Comparison of ENCODE assay signal across 27 cellular contexts in the genomic region with DNA sequence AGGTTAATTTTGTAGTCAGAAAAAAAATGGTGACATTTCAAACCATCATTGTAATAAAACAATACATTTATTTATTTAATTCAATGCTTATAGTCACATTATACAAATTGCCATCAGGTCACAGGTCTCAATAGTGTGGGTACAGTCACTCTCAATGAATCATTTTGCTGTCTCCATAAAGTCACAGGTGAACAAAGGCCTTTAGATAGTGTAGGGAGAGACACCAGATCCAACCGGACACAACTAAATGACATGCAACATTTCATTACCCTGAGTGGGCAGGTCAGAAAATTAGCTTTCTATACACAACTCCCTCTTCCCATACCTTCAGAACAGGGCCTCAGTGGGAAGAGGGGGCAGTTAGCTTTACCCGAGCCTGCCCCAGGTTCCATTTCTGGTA.
"Had no signal": no experiment of that assay in that cellular context is flagged by ENCODE, and none has a peak within 500 bp of the region (broad histone marks: within the 10 kb centered on the region; RNA-seq: fewer than 3 reads in every experiment).

No MANE protein-coding gene starts in this region.

- H3K27ac Mint-ChIP-seq: activated CD4-positive, alpha-beta memory T cell treated with anti-CD3 and anti-CD28 coated beads for 36 hours; activated CD4-positive, alpha-beta T cell treated with anti-CD3 and anti-CD28 coated beads for 36 hours; activated CD4-positive, alpha-beta T cell treated with anti-CD3 and anti-CD28 coated beads, Interleukin-2, amount 10 ng/mL, durations not matched to agents 24 days and 14 days; activated CD8-positive, alpha-beta memory T cell treated with anti-CD3 and anti-CD28 coated beads, Interleukin-2, amount 10 ng/mL, durations not matched to agents 7 days and 5 days; activated CD8-positive, alpha-beta T cell treated with anti-CD3 and anti-CD28 coated beads, Interleukin-2, amount 10 ng/mL, durations not matched to agents 7 days and 5 days; activated naive CD4-positive, alpha-beta T cell treated with anti-CD3 and anti-CD28 coated beads, Interleukin-2, amount 10 ng/mL, durations not matched to agents 7 days and 5 days; activated naive CD8-positive, alpha-beta T cell treated with anti-CD3 and anti-CD28 coated beads, Interleukin-2, amount 10 ng/mL, durations not matched to agents 7 days and 5 days; activated T-helper 1 cell treated with anti-CD3 and anti-CD28 coated beads, Interleukin-12 subunit alpha, Interleukin-12 subunit beta, Interleukin-2, Interleukin-4 antibody, amounts not matched to agents 30 ng/mL and 10 ng/mL and 1 ng/mL, durations not matched to agents 14 hours and 24 hours and 36 hours; activated T-helper 2 cell treated with anti-CD3 and anti-CD28 coated beads, Interferon-gamma antibody, Interleukin-2, Interleukin-4, amounts not matched to agents 10 μg/mL and 5 μg/mL and 100 μg/mL, durations not matched to agents 14 hours and 24 hours and 36 hours; dendritic cell treated with granulocyte-macrophage colony-stimulating factor and Interleukin-4, amounts not matched to agents 40 ng/mL and 50 ng/mL, for 4 days; endodermal cell had no signal

- H3K27ac ChIP-seq: brain microvascular endothelial cell, coronary artery had no signal

- H3K4me3 ChIP-seq: coronary artery, dorsolateral prefrontal cortex had no signal

- H3K9me3 Mint-ChIP-seq: activated CD4-positive, alpha-beta memory T cell treated with anti-CD3 and anti-CD28 coated beads for 36 hours; activated CD4-positive, alpha-beta T cell treated with anti-CD3 and anti-CD28 coated beads, Interleukin-2, amount 10 ng/mL, durations not matched to agents 24 days and 14 days; activated naive CD4-positive, alpha-beta T cell treated with anti-CD3 and anti-CD28 coated beads, Interleukin-2, amount 10 ng/mL, durations not matched to agents 7 days and 5 days; activated naive CD4-positive, alpha-beta T cell treated with anti-CD3 and anti-CD28 coated beads, Interleukin-2, amount 50 U/mL, for 72 hours; activated T-helper 1 cell treated with anti-CD3 and anti-CD28 coated beads, Interleukin-12 subunit alpha, Interleukin-12 subunit beta, Interleukin-2, Interleukin-4 antibody, amounts not matched to agents 30 ng/mL and 10 ng/mL and 1 ng/mL, durations not matched to agents 14 hours and 24 hours and 36 hours; activated T-helper 2 cell treated with anti-CD3 and anti-CD28 coated beads, Interferon-gamma antibody, Interleukin-2, Interleukin-4, amounts not matched to agents 10 μg/mL and 5 μg/mL and 100 μg/mL, durations not matched to agents 14 hours and 24 hours and 36 hours; central memory CD8-positive, alpha-beta T cell; dendritic cell treated with granulocyte-macrophage colony-stimulating factor and Interleukin-4, amounts not matched to agents 40 ng/mL and 50 ng/mL, for 4 days had no signal

- H3K27me3 ChIP-seq: brain microvascular endothelial cell had no signal

- H3K4me1 Mint-ChIP-seq: activated naive CD4-positive, alpha-beta T cell treated with anti-CD3 and anti-CD28 coated beads, Interleukin-2, amount 10 ng/mL, durations not matched to agents 7 days and 5 days; central memory CD8-positive, alpha-beta T cell had no signal

- H3K36me3 Mint-ChIP-seq: activated CD4-positive, alpha-beta memory T cell treated with anti-CD3 and anti-CD28 coated beads for 36 hours; activated CD8-positive, alpha-beta memory T cell treated with anti-CD3 and anti-CD28 coated beads, Interleukin-2, amount 10 ng/mL, durations not matched to agents 7 days and 5 days; activated naive CD4-positive, alpha-beta T cell treated with anti-CD3 and anti-CD28 coated beads, Interleukin-2, amount 10 ng/mL, durations not matched to agents 7 days and 5 days; activated naive CD4-positive, alpha-beta T cell treated with anti-CD3 and anti-CD28 coated beads, Interleukin-2, amount 50 U/mL, for 72 hours; activated naive CD8-positive, alpha-beta T cell treated with anti-CD3 and anti-CD28 coated beads, Interleukin-2, amount 10 ng/mL, durations not matched to agents 7 days and 5 days had no signal

- H3K27me3 Mint-ChIP-seq: activated CD4-positive, alpha-beta memory T cell treated with anti-CD3 and anti-CD28 coated beads for 36 hours; activated CD8-positive, alpha-beta memory T cell treated with anti-CD3 and anti-CD28 coated beads, Interleukin-2, amount 10 ng/mL, durations not matched to agents 7 days and 5 days had no signal

- ATAC-seq: activated CD4-positive, alpha-beta T cell treated with anti-CD3 and anti-CD28 coated beads for 36 hours; activated CD8-positive, alpha-beta memory T cell treated with anti-CD3 and anti-CD28 coated beads, Interleukin-2, amount 10 ng/mL, durations not matched to agents 7 days and 5 days; activated CD8-positive, alpha-beta T cell treated with anti-CD3 and anti-CD28 coated beads, Interleukin-2, amount 10 ng/mL, durations not matched to agents 7 days and 5 days; activated naive CD4-positive, alpha-beta T cell treated with anti-CD3 and anti-CD28 coated beads, Interleukin-2, amount 50 U/mL, for 72 hours; esophagus mucosa had no signal

- DNase-seq: activated CD4-positive, alpha-beta memory T cell treated with anti-CD3 and anti-CD28 coated beads for 36 hours; activated CD4-positive, alpha-beta T cell treated with anti-CD3 and anti-CD28 coated beads for 36 hours; activated CD4-positive, alpha-beta T cell treated with anti-CD3 and anti-CD28 coated beads, Interleukin-2, amount 10 ng/mL, durations not matched to agents 24 days and 14 days; activated CD4-positive, CD25-positive, alpha-beta regulatory T cell; activated CD4-positive, CD25-positive, alpha-beta regulatory T cell treated with anti-CD3 and anti-CD28 coated beads, Interleukin-2, amount 50 U/mL, for 72 hours; activated CD8-positive, alpha-beta memory T cell treated with anti-CD3 and anti-CD28 coated beads, Interleukin-2, amount 10 ng/mL, durations not matched to agents 7 days and 5 days; activated CD8-positive, alpha-beta memory T cell treated with anti-CD3 and anti-CD28 coated beads, Interleukin-2, amount 50 U/mL, for 4 hours; activated CD8-positive, alpha-beta T cell treated with anti-CD3 and anti-CD28 coated beads, Interleukin-2, amount 10 ng/mL, durations not matched to agents 7 days and 5 days; activated effector memory CD4-positive, alpha-beta T cell treated with anti-CD3 and anti-CD28 coated beads, Interleukin-2, amount 50 U/mL, for 16 hours; activated naive CD4-positive, alpha-beta T cell treated with anti-CD3 and anti-CD28 coated beads, Interleukin-2, amount 10 ng/mL, durations not matched to agents 7 days and 5 days; activated naive CD8-positive, alpha-beta T cell treated with anti-CD3 and anti-CD28 coated beads, Interleukin-2, amount 10 ng/mL, durations not matched to agents 7 days and 5 days; activated T-cell treated with anti-CD3 and anti-CD28 coated beads, Interleukin-2, amount 50 U/mL, for 1 hour; activated T-cell treated with anti-CD3 and anti-CD28 coated beads, Interleukin-2, amount 50 U/mL, for 48 hours; brain microvascular endothelial cell; effector memory CD4-positive, alpha-beta T cell; endodermal cell; foreskin fibroblast; head of caudate nucleus; T-helper 2 cell had no signal

- H3K4me3 Mint-ChIP-seq: activated CD4-positive, alpha-beta memory T cell treated with anti-CD3 and anti-CD28 coated beads for 36 hours; activated CD4-positive, alpha-beta T cell treated with anti-CD3 and anti-CD28 coated beads for 36 hours; activated CD4-positive, alpha-beta T cell treated with anti-CD3 and anti-CD28 coated beads, Interleukin-2, amount 10 ng/mL, durations not matched to agents 24 days and 14 days; activated CD8-positive, alpha-beta memory T cell treated with anti-CD3 and anti-CD28 coated beads, Interleukin-2, amount 10 ng/mL, durations not matched to agents 7 days and 5 days; activated CD8-positive, alpha-beta T cell treated with anti-CD3 and anti-CD28 coated beads, Interleukin-2, amount 10 ng/mL, durations not matched to agents 7 days and 5 days; activated naive CD4-positive, alpha-beta T cell treated with anti-CD3 and anti-CD28 coated beads, Interleukin-2, amount 10 ng/mL, durations not matched to agents 7 days and 5 days; activated naive CD8-positive, alpha-beta T cell treated with anti-CD3 and anti-CD28 coated beads, Interleukin-2, amount 10 ng/mL, durations not matched to agents 7 days and 5 days; activated T-helper 1 cell treated with anti-CD3 and anti-CD28 coated beads, Interleukin-12 subunit alpha, Interleukin-12 subunit beta, Interleukin-2, Interleukin-4 antibody, amounts not matched to agents 30 ng/mL and 10 ng/mL and 1 ng/mL, durations not matched to agents 14 hours and 24 hours and 36 hours; central memory CD8-positive, alpha-beta T cell; dendritic cell treated with granulocyte-macrophage colony-stimulating factor and Interleukin-4, amounts not matched to agents 40 ng/mL and 50 ng/mL, for 4 days; endodermal cell had no signal

- H3K36me3 ChIP-seq: brain microvascular endothelial cell had no signal
